1 cellular context compared by ENCODE assay signal in genomic region chr1:213568929-213569815, GRCh38.
TF ChIP-seq lines count a peak whose summit lies in the region.

No MANE protein-coding gene starts in this region.

TF ChIP-seq in HepG2, 621 proteins besides CTCF, POLR2A, EP300 and RAD21 (continued from another document and continues in another):
- TF ChIP-seq AKNA (CRISPR knock-in tag; IDR thresholded peaks at IDR 0.05; ENCODE audit: borderline replicate concordance) (no peak), MYC (CRISPR knock-in tag; IDR thresholded peaks at IDR 0.05; ENCODE audit: borderline replicate concordance) (no peak), THAP7 (CRISPR knock-in tag; IDR thresholded peaks at IDR 0.05) (no peak), RBAK (CRISPR knock-in tag; IDR thresholded peaks at IDR 0.05) (no peak), ZNF207 (IDR thresholded peaks at IDR 0.05; ENCODE audit: borderline replicate concordance) (no peak), ZBTB40 (IDR thresholded peaks at IDR 0.05) (no peak), ZBTB40 (CRISPR knock-in tag; IDR thresholded peaks at IDR 0.05) (no peak; the same call in 1 of the 2 replicates), ZNF275 (CRISPR knock-in tag; IDR thresholded peaks at IDR 0.05; ENCODE audit: borderline replicate concordance) (no peak), ZNF839 (CRISPR knock-in tag; IDR thresholded peaks at IDR 0.05; ENCODE audit: borderline replicate concordance) (no peak), KLF16 (CRISPR knock-in tag; IDR thresholded peaks at IDR 0.05) (0 out of 4 replicates have a peak, but pooled peaks of 1 of the 2 experiments have one; percentile 22), TBP (CRISPR knock-in tag; IDR thresholded peaks at IDR 0.05) (no peak), ZNF407 (CRISPR knock-in tag; IDR thresholded peaks at IDR 0.05; ENCODE audit: not compliant biosample characterization) (no peak), ZHX2 (IDR thresholded peaks at IDR 0.05; ENCODE audit: low read depth) (no peak), ZHX2 (CRISPR knock-in tag; IDR thresholded peaks at IDR 0.05; ENCODE audit: borderline replicate concordance) (no peak), ZNF180 (CRISPR knock-in tag; IDR thresholded peaks at IDR 0.05; ENCODE audit: borderline replicate concordance, low read depth) (no peak), ZNF83 (CRISPR knock-in tag; IDR thresholded peaks at IDR 0.05; ENCODE audit: borderline replicate concordance) (no peak)
